Comparison of ENCODE assay signal across 20 cellular contexts in the genomic region with DNA sequence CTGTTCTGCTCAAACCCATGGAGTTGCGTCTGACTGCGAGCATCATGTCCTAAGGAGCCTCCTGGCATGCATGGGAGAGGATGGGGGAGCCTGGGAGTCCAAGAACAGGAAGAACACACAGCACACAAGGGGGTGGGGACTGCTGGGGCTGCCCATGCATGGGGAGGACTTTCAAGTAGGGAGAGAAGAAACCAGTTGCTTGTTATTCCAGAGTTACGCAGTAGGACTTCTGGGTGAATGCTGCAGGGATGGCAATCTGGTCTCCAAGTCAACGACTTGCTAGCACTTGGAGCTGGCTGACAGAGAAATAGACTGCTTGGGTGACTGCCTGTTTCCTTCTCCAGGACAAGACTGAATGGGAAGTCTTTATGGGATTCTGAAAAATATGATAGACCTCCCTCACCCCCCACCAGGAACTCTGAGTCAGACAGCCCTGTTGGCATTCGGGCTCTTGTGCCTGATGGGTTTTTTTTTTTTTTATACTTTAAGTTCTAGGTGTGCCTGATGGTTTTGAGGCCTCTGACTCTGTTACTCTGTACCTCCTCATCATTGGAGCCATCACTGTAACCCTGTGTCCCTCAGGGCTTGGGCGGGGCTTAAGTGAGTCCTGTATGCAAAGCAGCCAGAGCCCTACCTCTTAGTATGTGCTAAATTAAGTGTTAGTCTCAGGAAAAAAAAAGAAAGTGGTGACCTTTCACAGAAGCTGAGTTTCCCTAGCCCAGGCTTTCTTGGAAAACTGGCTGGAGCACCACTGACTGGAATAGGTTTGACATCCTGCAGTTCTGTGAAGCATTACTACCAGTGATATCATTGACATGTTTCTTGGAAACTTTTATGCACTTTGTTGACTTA. TPM values are rescaled to one million over a fixed set of nuclear protein-coding genes. Genes with fewer than 3 reads are reported as not detected.
DNase-seq lines count a peak whose midpoint lies in the region; ATAC-seq, FAIRE-seq and TF ChIP-seq lines count a peak whose summit lies in the region.
"Had no signal": no experiment of that assay in that cellular context is flagged by ENCODE, and none has a peak within 500 bp of the region (broad histone marks: within the 10 kb centered on the region; RNA-seq: fewer than 3 reads in every experiment).

No MANE protein-coding gene starts in this region.

- CTCF ChIA-PET in A549 (lab: Yijun Ruan, JAX), result no interaction called here

- FAIRE-seq in A549 (lab: Jason Lieb, UNC) (no peak), RCC 7860 (lab: Jason Lieb, UNC) (peak; percentile 94)
- FAIRE-seq: frontal cortex, GM18507 had no signal

- TF ChIP-seq POLR2A in A549 (IDR thresholded peaks at IDR 0.05; ENCODE audit: low read length), result no peak

- no peak overlapping the region for H3K4me3 ChIP-seq in A549
- H3K4me3 ChIP-seq: BLaER1, skin epidermis, transverse colon had no signal

- peaks cover 49% of the 10 kb centered on the region for H3K4me1 ChIP-seq in A549

- H3K27ac ChIP-seq in A549, result peak overlapping the region; percentile 72 to 85
- H3K27ac ChIP-seq: BLaER1, brain microvascular endothelial cell, epithelial cell of prostate, skin epidermis, transverse colon had no signal

- DNase-seq in A549 (ENCODE audit: low read depth in 1 of 2, low spot score in 1 of 2) (peak in 1 of 2 experiments; percentile 33), CD1c-positive myeloid dendritic cell (ENCODE audit: extremely low spot score) (peak; percentile 21), RCC 7860 (ENCODE audit: low spot score) (peak; percentile 70), glomerular visceral epithelial cell (ENCODE audit: extremely low spot score) (peak; percentile 65), NK-92 (lab: John Stamatoyannopoulos, UW; ENCODE audit: unreplicated experiment) (no peak), NCI-H82 treated with DMSO at 0.1 percent for 48 hours (lab: John Stamatoyannopoulos, UW; ENCODE audit: unreplicated experiment) (no peak)
- DNase-seq: activated CD8-positive, alpha-beta memory T cell treated with anti-CD3 and anti-CD28 coated beads, Interleukin-2, amount 50 U/mL, for 4 hours; brain microvascular endothelial cell; dermis blood vessel endothelial cell; DMS153; NCI-H187 treated with DMSO at 0.1 percent for 48 hours; stimulated activated naive CD4-positive, alpha-beta T cell; transverse colon had no signal

- POLR2A ChIA-PET in A549 (lab: Yijun Ruan, JAX), result no interaction called here

- TF ChIP-seq EP300 in A549 (IDR thresholded peaks at IDR 0.05), result no peak

- no peaks in the 10 kb centered on the region for H3K9me3 ChIP-seq in A549
- H3K9me3 ChIP-seq: BLaER1, transverse colon had no signal

- 75% methylated on average over 6 of the region's 6 CpGs for WGBS in A549 (ENCODE audit: missing lambda C conversion rate)

- ATAC-seq in A549, result peak; percentile 47 to 55; a peak in 5 of 6 replicates
- no peak for ATAC-seq in HG02642 (IDR thresholded peaks at IDR 0.05; ENCODE audit: poor library complexity, unreplicated experiment)
- ATAC-seq in HG03108 (IDR thresholded peaks at IDR 0.05; ENCODE audit: unreplicated experiment), result no peak

- no peak for TF ChIP-seq CTCF in A549 (IDR thresholded peaks at IDR 0.05)

- H3K4me2 ChIP-seq in A549, result peak overlapping the region; percentile 88
- H3K4me2 ChIP-seq: BLaER1 had no signal

- TF ChIP-seq RAD21 in A549 (conservative IDR thresholded peaks at IDR 0.05 in 1 of 2, IDR thresholded peaks at IDR 0.05 in 1 of 2), result no peak

TF ChIP-seq in A549, 52 proteins besides CTCF, POLR2A, EP300 and RAD21:
- TF ChIP-seq GATA3 (IDR thresholded peaks at IDR 0.05; ENCODE audit: borderline replicate concordance) (no peak), PHF8 (IDR thresholded peaks at IDR 0.05; ENCODE audit: borderline replicate concordance, low read depth) (no peak), EHMT2 (IDR thresholded peaks at IDR 0.05; ENCODE audit: low read depth) (no peak), KDM5A (IDR thresholded peaks at IDR 0.05) (no peak), FOSB (CRISPR knock-in tag; IDR thresholded peaks at IDR 0.05) (no peak), SREBF2 (IDR thresholded peaks at IDR 0.05) (no peak), SMC3 (IDR thresholded peaks at IDR 0.05) (0 out of 3 replicates have a peak, but pooled peaks have one; percentile 10), RARB (CRISPR knock-in tag; IDR thresholded peaks at IDR 0.05) (no peak)

RNA-seq across cellular contexts. Expression of gene MAP3K21, which starts 30.3 kb away (rescaled TPM):
- polyA plus RNA-seq in A549 (2011; rRNA removed) (23.5 and 26.9 TPM in 2 replicates), A549 (2017; fragmentation: RNase III; extraction: RNeasy Plus Mini Kit Qiagen cat#74134 plus additional on column Dnase treatment) (14.0 to 14.4 TPM (median 14.2 TPM) in 3 replicates)
- polyA plus RNA-seq in A549 (2012; cell fraction: cytosol; rRNA removed), result 12.4 and 14.9 TPM in 2 replicates
- polyA plus RNA-seq in A549 (2012; cell fraction: nucleus; rRNA removed), result 21.3 and 22.7 TPM in 2 replicates
- polyA minus RNA-seq in A549 (2011; rRNA and poly(A)+ RNA removed), result 30.4 and 34.4 TPM in 2 replicates

Comparison
In these comparisons a context has a peak if more than half of its experiments do, and no peak if none do; other contexts are left out.
1. ATAC-seq: peak in A549 (2 of 2); none in HG02642 (single experiment) and HG03108 (single experiment).
2. DNase-seq: peak in CD1c-positive myeloid dendritic cell (single experiment), RCC 7860 (single experiment) and glomerular visceral epithelial cell (single experiment); none in NK-92 (single experiment) and NCI-H82 treated with DMSO at 0.1 percent for 48 hours (single experiment).